21 cellular contexts compared by ENCODE assay signal in the genomic region with DNA sequence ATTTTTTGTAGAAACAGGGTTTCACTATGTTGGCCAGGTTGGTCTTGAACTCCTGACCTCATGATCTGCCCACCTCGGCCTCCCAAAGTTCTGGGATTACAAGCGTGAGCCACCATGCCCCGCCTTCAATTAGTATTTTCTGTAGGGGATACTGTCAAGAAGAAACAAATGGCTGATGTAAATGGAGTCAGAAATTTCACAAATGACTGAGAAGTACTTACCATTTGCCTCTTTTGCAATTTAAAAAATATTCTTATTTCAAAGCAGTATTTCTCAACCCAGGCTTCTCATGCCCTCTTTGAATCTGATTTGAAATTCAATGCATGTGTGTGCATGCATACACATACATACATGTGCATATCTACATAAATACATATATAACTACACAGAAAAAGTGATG. TPM values are rescaled to one million over a fixed set of nuclear protein-coding genes. Genes with fewer than 3 reads are reported as not detected.
DNase-seq lines count a peak whose midpoint lies in the region; ATAC-seq and TF ChIP-seq lines count a peak whose summit lies in the region.
"Had no signal": no experiment of that assay in that cellular context is flagged by ENCODE, and none has a peak within 500 bp of the region (broad histone marks: within the 10 kb centered on the region; RNA-seq: fewer than 3 reads in every experiment).

No MANE protein-coding gene starts in this region.

- H3K4me3 ChIP-seq in CD4-positive, CD25-positive, alpha-beta regulatory T cell (ENCODE audit: low read depth, low read length), result peak overlapping the region; percentile 30
- H3K4me3 ChIP-seq: body of pancreas, K562, prostate gland, SJCRH30 had no signal

- H3K36me3 Mint-ChIP-seq in activated CD4-positive, alpha-beta T cell treated with anti-CD3 and anti-CD28 coated beads for 36 hours (ENCODE audit: low read depth), result peaks cover 45% of the 10 kb centered on the region
- peaks cover 36% of the 10 kb centered on the region for H3K36me3 Mint-ChIP-seq in activated CD4-positive, alpha-beta T cell treated with anti-CD3 and anti-CD28 coated beads, Interleukin-2, amount 10 ng/mL, durations not matched to agents 7 days and 5 days (ENCODE audit: low read depth)
- peaks cover 5% of the 10 kb centered on the region for H3K36me3 Mint-ChIP-seq in CD4-positive, CD25-positive, alpha-beta regulatory T cell

- no peak for ATAC-seq in activated CD4-positive, alpha-beta T cell treated with anti-CD3 and anti-CD28 coated beads for 36 hours
- ATAC-seq in CD4-positive, CD25-positive, alpha-beta regulatory T cell (ENCODE audit: low read depth in 2 of 2), result no peak
- ATAC-seq in GM21526 (IDR thresholded peaks at IDR 0.05; ENCODE audit: low FRiP score, unreplicated experiment), result no peak
- ATAC-seq: body of pancreas; K562; stimulated activated naive B cell treated with anti-CD40 and anti-IgM and Interleukin-4, amounts not matched to agents 10 μg/mL and 1 μg/mL and 100 μg/mL, for 72 hours had no signal

- intact Hi-C loops in activated CD4-positive, alpha-beta T cell treated with anti-CD3 and anti-CD28 coated beads for 36 hours (cut with DNase I, micrococcal nuclease), result no loop called here

- H3K27ac ChIP-seq in CD4-positive, CD25-positive, alpha-beta regulatory T cell (ENCODE audit: insufficient read depth, low read length, poor library complexity, severe bottlenecking), result no peak overlapping the region
- H3K27ac ChIP-seq in RWPE1, result peak overlapping the region; percentile 57
- H3K27ac ChIP-seq: body of pancreas, prostate gland, SJCRH30 had no signal

- no peaks in the 10 kb centered on the region for H3K9me3 Mint-ChIP-seq in activated CD4-positive, alpha-beta T cell treated with anti-CD3 and anti-CD28 coated beads for 36 hours (ENCODE audit: low read depth)
- no peaks in the 10 kb centered on the region for H3K9me3 Mint-ChIP-seq in activated CD4-positive, alpha-beta T cell treated with anti-CD3 and anti-CD28 coated beads, Interleukin-2, amount 10 ng/mL, durations not matched to agents 7 days and 5 days
- H3K9me3 Mint-ChIP-seq in CD4-positive, CD25-positive, alpha-beta regulatory T cell, result no peaks in the 10 kb centered on the region
- H3K9me3 Mint-ChIP-seq: stimulated activated naive B cell treated with anti-CD40 and anti-IgM and Interleukin-4, amounts not matched to agents 10 μg/mL and 1 μg/mL and 100 μg/mL, for 72 hours had no signal

- POLR2A ChIA-PET in activated CD4-positive, alpha-beta T cell treated with anti-CD3 and anti-CD28 coated beads for 36 hours (lab: Charles Lee), result interaction anchor here (0.7 kb wide), 2 partner anchors 30 to 425 kb away, joined by 6 to 11 read pairs; no protein-coding TSS in a partner anchor
- POLR2A ChIA-PET in activated CD4-positive, alpha-beta T cell treated with anti-CD3 and anti-CD28 coated beads, Interleukin-2, amount 10 ng/mL, durations not matched to agents 7 days and 5 days (lab: Charles Lee), result interaction anchor here (0.6 kb wide), 1 partner anchor 107 kb away, joined by 3 read pairs; no protein-coding TSS in a partner anchor
- POLR2A ChIA-PET in RWPE1 (lab: Yijun Ruan, JAX; ENCODE audit: low non-redundant PET), result interaction anchor here (0.6 kb wide), 1 partner anchor 862 kb away, joined by 14 read pairs; no protein-coding TSS in a partner anchor

- no peak for TF ChIP-seq CTCF in RWPE1 (conservative IDR thresholded peaks at IDR 0.05; ENCODE audit: low read depth)

- H3K4me1 ChIP-seq in CD4-positive, CD25-positive, alpha-beta regulatory T cell (ENCODE audit: control insufficient read depth, insufficient read depth, low read length, poor library complexity, severe bottlenecking), result peaks cover 69% of the 10 kb centered on the region

- no peaks in the 10 kb centered on the region for H3K27me3 ChIP-seq in CD4-positive, CD25-positive, alpha-beta regulatory T cell (ENCODE audit: control insufficient read depth, insufficient read depth, low read length)
- H3K27me3 ChIP-seq: body of pancreas, SJCRH30 had no signal

- H3K4me3 Mint-ChIP-seq in activated CD4-positive, alpha-beta T cell treated with anti-CD3 and anti-CD28 coated beads for 36 hours, result no peak overlapping the region
- no peak overlapping the region for H3K4me3 Mint-ChIP-seq in activated CD4-positive, alpha-beta T cell treated with anti-CD3 and anti-CD28 coated beads, Interleukin-2, amount 10 ng/mL, durations not matched to agents 7 days and 5 days
- H3K4me3 Mint-ChIP-seq in CD4-positive, CD25-positive, alpha-beta regulatory T cell, result peak overlapping the region; percentile 24 to 96 (median 65)

- CTCF ChIA-PET in activated CD4-positive, alpha-beta T cell treated with anti-CD3 and anti-CD28 coated beads for 36 hours (lab: Charles Lee), result interaction anchor here (1.5 kb wide), 1 partner anchor 10 kb away, joined by 4 read pairs; no protein-coding TSS in a partner anchor
- CTCF ChIA-PET in activated CD4-positive, alpha-beta T cell treated with anti-CD3 and anti-CD28 coated beads, Interleukin-2, amount 10 ng/mL, durations not matched to agents 7 days and 5 days (lab: Charles Lee), result interaction anchor here (0.9 to 1.6 kb wide), 3 partner anchors 8 to 13 kb away, joined by 3 to 7 read pairs (median 4); no protein-coding TSS in a partner anchor
- CTCF ChIA-PET in RWPE1 (lab: Yijun Ruan, JAX), result interaction anchor here (0.6 to 0.7 kb wide), 3 partner anchors 28 to 336 kb away, joined by 3 to 6 read pairs (median 3); no protein-coding TSS in a partner anchor

- no peak for DNase-seq in activated CD4-positive, alpha-beta T cell treated with anti-CD3 and anti-CD28 coated beads for 36 hours
- no peak for DNase-seq in activated CD4-positive, alpha-beta T cell treated with anti-CD3 and anti-CD28 coated beads, Interleukin-2, amount 10 ng/mL, durations not matched to agents 7 days and 5 days
- DNase-seq in CD4-positive, CD25-positive, alpha-beta regulatory T cell, result no peak
- DNase-seq in RWPE1 (ENCODE audit: low spot score) (no peak), fibroblast of gingiva (ENCODE audit: low read depth) (peak; percentile 43), mucosa of gallbladder (ENCODE audit: low spot score) (no peak), OCI-M2 (lab: John Stamatoyannopoulos, UW; ENCODE audit: unreplicated experiment) (no peak)
- DNase-seq: activated CD4-positive, alpha-beta T cell treated with anti-CD3 and anti-CD28 coated beads for 4 hours; activated effector memory CD4-positive, alpha-beta T cell treated with Interleukin-2 at 50 U/mL for 16 hours; body of pancreas; COR-L47; cortex of kidney; EL; NCI-H1436; NCI-H226; SJCRH30; stimulated activated naive B cell treated with anti-CD40 and anti-IgM and Interleukin-4, amounts not matched to agents 10 μg/mL and 1 μg/mL and 100 μg/mL, for 72 hours; T1000 had no signal

- H3K27ac Mint-ChIP-seq in activated CD4-positive, alpha-beta T cell treated with anti-CD3 and anti-CD28 coated beads for 36 hours, result peak overlapping the region; percentile 60
- no peak overlapping the region for H3K27ac Mint-ChIP-seq in activated CD4-positive, alpha-beta T cell treated with anti-CD3 and anti-CD28 coated beads, Interleukin-2, amount 10 ng/mL, durations not matched to agents 7 days and 5 days
- peak overlapping the region in 2 of 3 donors; percentile 62 to 83 for H3K27ac Mint-ChIP-seq in CD4-positive, CD25-positive, alpha-beta regulatory T cell

- no peaks in the 10 kb centered on the region for H3K27me3 Mint-ChIP-seq in activated CD4-positive, alpha-beta T cell treated with anti-CD3 and anti-CD28 coated beads for 36 hours
- no peaks in the 10 kb centered on the region for H3K27me3 Mint-ChIP-seq in activated CD4-positive, alpha-beta T cell treated with anti-CD3 and anti-CD28 coated beads, Interleukin-2, amount 10 ng/mL, durations not matched to agents 7 days and 5 days
- no peaks in the 10 kb centered on the region for H3K27me3 Mint-ChIP-seq in CD4-positive, CD25-positive, alpha-beta regulatory T cell
- H3K27me3 Mint-ChIP-seq: stimulated activated naive B cell treated with anti-CD40 and anti-IgM and Interleukin-4, amounts not matched to agents 10 μg/mL and 1 μg/mL and 100 μg/mL, for 72 hours had no signal

- H3K36me3 ChIP-seq in CD4-positive, CD25-positive, alpha-beta regulatory T cell (ENCODE audit: control insufficient read depth, insufficient read depth, low read length), result no peaks in the 10 kb centered on the region
- H3K36me3 ChIP-seq: prostate gland had no signal

- H3K9me3 ChIP-seq in CD4-positive, CD25-positive, alpha-beta regulatory T cell (ENCODE audit: control insufficient read depth in 2 of 2, low read length in 2 of 2), result no peaks in the 10 kb centered on the region
- H3K9me3 ChIP-seq: body of pancreas, prostate gland, SJCRH30 had no signal

- H3K4me1 Mint-ChIP-seq in activated CD4-positive, alpha-beta T cell treated with anti-CD3 and anti-CD28 coated beads for 36 hours, result peaks cover 59% of the 10 kb centered on the region
- H3K4me1 Mint-ChIP-seq in activated CD4-positive, alpha-beta T cell treated with anti-CD3 and anti-CD28 coated beads, Interleukin-2, amount 10 ng/mL, durations not matched to agents 7 days and 5 days, result peaks cover 56% of the 10 kb centered on the region
- peaks cover 40 to 86% (median 49%) of the 10 kb centered on the region in 4 donors for H3K4me1 Mint-ChIP-seq in CD4-positive, CD25-positive, alpha-beta regulatory T cell

RNA-seq across cellular contexts. Expression of gene PSMA6, which starts 4.3 kb away (rescaled TPM):
- total RNA-seq in activated CD4-positive, alpha-beta T cell treated with anti-CD3 and anti-CD28 coated beads for 36 hours, result 100 to 1,000 TPM; 374 to 425 TPM
- total RNA-seq in activated CD4-positive, alpha-beta T cell treated with anti-CD3 and anti-CD28 coated beads, Interleukin-2, amount 10 ng/mL, durations not matched to agents 7 days and 5 days, result 100 to 1,000 TPM; 231 to 248 TPM
- total RNA-seq in CD4-positive, CD25-positive, alpha-beta regulatory T cell, result 132 TPM
- polyA plus RNA-seq in CD4-positive, CD25-positive, alpha-beta regulatory T cell, result 100 to 1,000 TPM; 330 to 480 (median 385) TPM
- total RNA-seq in mucosa of gallbladder, result 93.8 TPM

Comparison
In these comparisons a context has a peak if more than half of its experiments do, and no peak if none do; other contexts are left out.
1. H3K4me3 Mint-ChIP-seq: peak in CD4-positive, CD25-positive, alpha-beta regulatory T cell (4 of 4); none in activated CD4-positive, alpha-beta T cell treated with anti-CD3 and anti-CD28 coated beads for 36 hours (single experiment) and activated CD4-positive, alpha-beta T cell treated with anti-CD3 and anti-CD28 coated beads, Interleukin-2, amount 10 ng/mL, durations not matched to agents 7 days and 5 days (single experiment).